ENCODE assay signal across 1 cellular context in genomic region chr7:102451371-102452054, GRCh38.
TF ChIP-seq lines count a peak whose summit lies in the region.

No MANE protein-coding gene starts in this region.

TF ChIP-seq in K562, 482 proteins besides CTCF, POLR2A, EP300 and RAD21 (continued from another document and continues in another):
- TF ChIP-seq E2F4 (CRISPR knock-in tag; IDR thresholded peaks at IDR 0.05; ENCODE audit: low read depth): no peak
- no peak for TF ChIP-seq YBX1 (IDR thresholded peaks at IDR 0.05)
- no peak for TF ChIP-seq RFX1 (IDR thresholded peaks at IDR 0.05)
- no peak for TF ChIP-seq IRF9 (tag; IDR thresholded peaks at IDR 0.05)
- no peak for TF ChIP-seq ZNF780A (CRISPR knock-in tag; IDR thresholded peaks at IDR 0.05)
- no peak for TF ChIP-seq TCF15 (CRISPR knock-in tag; IDR thresholded peaks at IDR 0.05)
- TF ChIP-seq ZNF384 (IDR thresholded peaks at IDR 0.05; ENCODE audit: low read depth, low read length): no peak
- no peak for TF ChIP-seq ZNF444 (CRISPR knock-in tag; IDR thresholded peaks at IDR 0.05)
- no peak for TF ChIP-seq SAFB (IDR thresholded peaks at IDR 0.05; ENCODE audit: borderline replicate concordance, low read depth, low read length)
- no peak for TF ChIP-seq SMARCE1 (IDR thresholded peaks at IDR 0.05)
- TF ChIP-seq ZC3H4 (CRISPR knock-in tag; IDR thresholded peaks at IDR 0.05; ENCODE audit: borderline replicate concordance): no peak
- no peak for TF ChIP-seq BRCA1 (IDR thresholded peaks at IDR 0.05)
- no peak for TF ChIP-seq BRCA1 (CRISPR knock-in tag; IDR thresholded peaks at IDR 0.05)
- no peak for TF ChIP-seq PATZ1 (CRISPR knock-in tag; IDR thresholded peaks at IDR 0.05; ENCODE audit: borderline replicate concordance)
- no peak for TF ChIP-seq NEUROD1 (IDR thresholded peaks at IDR 0.05; ENCODE audit: borderline replicate concordance, low read depth, low read length, partially characterized antibody)
- TF ChIP-seq ZNF785 (CRISPR knock-in tag; IDR thresholded peaks at IDR 0.05): no peak
- TF ChIP-seq NCOR1 (IDR thresholded peaks at IDR 0.05): no peak
- TF ChIP-seq CREM (IDR thresholded peaks at IDR 0.05; ENCODE audit: low read depth): no peak
- no peak for TF ChIP-seq BMI1 (IDR thresholded peaks at IDR 0.05; ENCODE audit: low read length)
- TF ChIP-seq SREBF2 (CRISPR knock-in tag; IDR thresholded peaks at IDR 0.05): no peak
- TF ChIP-seq TBL1XR1 (IDR thresholded peaks at IDR 0.05; ENCODE audit: low read length in 2 of 2): no peak
- TF ChIP-seq C11orf30 (IDR thresholded peaks at IDR 0.05; ENCODE audit: low read depth): no peak
- TF ChIP-seq KDM2B (CRISPR knock-in tag; IDR thresholded peaks at IDR 0.05): no peak
- TF ChIP-seq RBM22 (IDR thresholded peaks at IDR 0.05; ENCODE audit: low read depth, low read length, poor library complexity, severe bottlenecking): no peak
- TF ChIP-seq ZNF24 (IDR thresholded peaks at IDR 0.05): no peak
- no peak for TF ChIP-seq NCOA2 (IDR thresholded peaks at IDR 0.05; ENCODE audit: partially characterized antibody in 2 of 2)
- TF ChIP-seq ARID4B (CRISPR knock-in tag; IDR thresholded peaks at IDR 0.05): no peak
- no peak for TF ChIP-seq ZNF445 (CRISPR knock-in tag; IDR thresholded peaks at IDR 0.05; ENCODE audit: low read depth)
- TF ChIP-seq CAMTA2 (CRISPR knock-in tag; conservative IDR thresholded peaks at IDR 0.05): no peak
- no peak for TF ChIP-seq STAT5B (CRISPR knock-in tag; IDR thresholded peaks at IDR 0.05)
- no peak for TF ChIP-seq PRMT5 (CRISPR knock-in tag; IDR thresholded peaks at IDR 0.05)
- TF ChIP-seq CHD2 (IDR thresholded peaks at IDR 0.05; ENCODE audit: low read depth, low read length): no peak
- TF ChIP-seq MTF1 (CRISPR knock-in tag; IDR thresholded peaks at IDR 0.05; ENCODE audit: borderline replicate concordance): no peak
- TF ChIP-seq ZNF316 (IDR thresholded peaks at IDR 0.05): no peak
- TF ChIP-seq ZKSCAN3 (CRISPR knock-in tag; IDR thresholded peaks at IDR 0.05): no peak
- no peak for TF ChIP-seq SIRT6 (IDR thresholded peaks at IDR 0.05; ENCODE audit: low read depth, low read length)
- no peak for TF ChIP-seq HES1 (IDR thresholded peaks at IDR 0.05; ENCODE audit: low read depth)
- TF ChIP-seq FOXK1 (CRISPR knock-in tag; IDR thresholded peaks at IDR 0.05; ENCODE audit: borderline replicate concordance): no peak
- TF ChIP-seq SNIP1 (IDR thresholded peaks at IDR 0.05; ENCODE audit: low read depth): no peak
- no peak for TF ChIP-seq PBX2 (CRISPR knock-in tag; IDR thresholded peaks at IDR 0.05; ENCODE audit: low read depth)
- TF ChIP-seq PBX2 (tag; conservative IDR thresholded peaks at IDR 0.05; ENCODE audit: low read depth): no peak
- TF ChIP-seq HNRNPLL (IDR thresholded peaks at IDR 0.05; ENCODE audit: low read depth, low read length, poor library complexity, severe bottlenecking): no peak
- no peak for TF ChIP-seq SMARCC2 (IDR thresholded peaks at IDR 0.05; ENCODE audit: low read depth)
- no peak for TF ChIP-seq ZNF518B (CRISPR knock-in tag; IDR thresholded peaks at IDR 0.05)
- no peak for TF ChIP-seq HINFP (tag; conservative IDR thresholded peaks at IDR 0.05; ENCODE audit: low read depth)
- TF ChIP-seq ELF4 (CRISPR knock-in tag; IDR thresholded peaks at IDR 0.05): no peak
- no peak for TF ChIP-seq HMBOX1 (IDR thresholded peaks at IDR 0.05)
- TF ChIP-seq GATA2 (CRISPR knock-in tag; IDR thresholded peaks at IDR 0.05): no peak
